Comparison of ENCODE assay signal across 9 cellular contexts in the genomic region with DNA sequence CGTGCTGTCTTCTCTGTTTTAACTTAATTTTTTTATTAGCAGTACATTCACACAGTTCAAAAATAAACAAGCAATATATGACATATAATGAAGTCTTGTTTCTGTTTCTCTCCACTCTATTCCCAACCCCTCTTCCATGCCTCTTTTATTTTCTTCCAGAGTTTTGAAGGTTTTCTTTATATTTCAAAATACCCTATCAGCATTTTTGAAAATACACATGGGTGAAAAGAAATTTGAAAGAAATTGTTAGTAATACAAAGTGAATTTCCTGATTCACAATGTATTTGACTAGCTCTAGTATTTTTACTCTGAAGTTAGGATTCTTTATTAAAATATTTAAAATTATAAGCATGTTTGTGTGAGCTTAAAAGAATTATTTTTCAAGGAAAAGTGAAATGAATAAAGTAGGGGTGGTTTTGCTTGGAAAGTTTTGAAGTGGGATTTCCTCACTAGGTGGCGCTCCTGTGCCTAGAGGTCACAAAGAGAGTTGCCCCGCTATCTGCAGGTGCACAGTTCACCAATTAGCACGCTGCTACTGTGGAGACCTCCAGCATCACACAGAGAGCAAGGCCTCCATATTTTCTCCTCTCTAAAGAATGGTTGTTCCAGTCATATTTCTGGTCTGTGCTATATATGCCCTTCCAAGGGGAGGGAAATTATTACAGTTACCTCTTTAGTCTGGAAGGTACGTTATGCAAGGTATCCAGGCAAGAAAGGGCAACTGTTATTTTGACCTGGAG. TPM values are rescaled to one million over a fixed set of nuclear protein-coding genes. Genes with fewer than 3 reads are reported as not detected.
A peak's percentile ranks its signal among the peaks of the same experiment; 100 is the strongest.
DNase-seq lines count a peak whose midpoint lies in the region; ATAC-seq and TF ChIP-seq lines count a peak whose summit lies in the region.
"Had no signal": no experiment of that assay in that cellular context is flagged by ENCODE, and none has a peak within 500 bp of the region (broad histone marks: within the 10 kb centered on the region; RNA-seq: fewer than 3 reads in every experiment).

No MANE protein-coding gene starts in this region.

- in situ Hi-C loops in transverse colon (cut with MboI; ENCODE audit: low pct_ligation_motif_present in 1 of 4, low pct_unique_long_range_greater_than_20kb in 1 of 4, low sequenced_read_pairs in 3 of 4): loop anchor here in 2 of 4 donors (25.0 kb wide), 3 partner anchors 463 to 738 kb away; no protein-coding TSS in a partner anchor

- H3K9me3 Mint-ChIP-seq in activated B cell treated with CpG ODN at 0.5 μM for 24 hours: no peaks in the 10 kb centered on the region
- peaks cover 0 to 1% (median 0%) of the 10 kb centered on the region in 11 donors for H3K9me3 Mint-ChIP-seq in naive thymus-derived CD4-positive, alpha-beta T cell

- H3K27me3 ChIP-seq in HCT116 (ENCODE audit: insufficient read depth, low read length) (peaks cover 21% of the 10 kb centered on the region; the same call in 1 of the 2 replicates), transverse colon (peaks cover 17% of the 10 kb centered on the region)
- no peaks in the 10 kb centered on the region for H3K27me3 ChIP-seq in naive thymus-derived CD4-positive, alpha-beta T cell (ENCODE audit: control insufficient read depth in 2 of 2, insufficient read depth in 2 of 2, low read length in 2 of 2)

- H3K36me3 Mint-ChIP-seq in activated B cell treated with CpG ODN at 0.5 μM for 24 hours (ENCODE audit: low read depth): no peaks in the 10 kb centered on the region
- H3K36me3 Mint-ChIP-seq in naive thymus-derived CD4-positive, alpha-beta T cell: peaks cover 0 to 2% (median 0%) of the 10 kb centered on the region in 5 donors

- no peak for TF ChIP-seq EP300 in transverse colon (IDR thresholded peaks at IDR 0.05; ENCODE audit: low read depth)

- no peak overlapping the region for H3K4me3 ChIP-seq in HCT116 (replicated peaks in 1 of 2; ENCODE audit: low read depth in 1 of 2, low read length in 2 of 2)
- no peak overlapping the region for H3K4me3 ChIP-seq in naive thymus-derived CD4-positive, alpha-beta T cell (ENCODE audit: low read length)
- H3K4me3 ChIP-seq in transverse colon: no peak overlapping the region

- peak; percentile 63 for TF ChIP-seq RAD21 in HCT116 (IDR thresholded peaks at IDR 0.05; ENCODE audit: low read depth)

- ATAC-seq in HCT116 (peak; percentile 92), activated B cell treated with CpG ODN at 0.5 μM for 24 hours (ENCODE audit: low read depth) (no peak)
- peak; percentile 55 for ATAC-seq in naive thymus-derived CD4-positive, alpha-beta T cell
- ATAC-seq: left colon had no signal

- no peaks in the 10 kb centered on the region for H4K20me1 ChIP-seq in HCT116 (ENCODE audit: insufficient read depth)

- no peaks in the 10 kb centered on the region for H3K79me2 ChIP-seq in HCT116 (ENCODE audit: insufficient read depth, low read length)

- H3K27ac ChIP-seq in HCT116 (ENCODE audit: low read depth, low read length): no peak overlapping the region
- H3K27ac ChIP-seq in naive thymus-derived CD4-positive, alpha-beta T cell (ENCODE audit: low read depth, low read length): no peak overlapping the region
- H3K27ac ChIP-seq in transverse colon: no peak overlapping the region

- WGBS in transverse colon (ENCODE audit: low coverage in 1 of 2), 2 donors: 20 to 36% methylated on average over 2 to 5 of the region's 5 CpGs

- no peak overlapping the region for H3K4me2 ChIP-seq in HCT116 (ENCODE audit: low read length)

- CTCF ChIA-PET in HCT116 (lab: Charles Lee): interaction anchor here (0.6 to 1.7 kb wide), 8 partner anchors 9 to 730 kb away, joined by 3 to 8 read pairs (median 5); no protein-coding TSS in a partner anchor
- CTCF ChIA-PET in activated B cell treated with CpG ODN at 0.5 μM for 24 hours (lab: Charles Lee): interaction anchor here (0.6 to 1.1 kb wide), 3 partner anchors 9 to 730 kb away, joined by 3 to 4 read pairs (median 4); no protein-coding TSS in a partner anchor
- CTCF ChIA-PET in naive thymus-derived CD4-positive, alpha-beta T cell (lab: Charles Lee): interaction anchor here (0.6 to 2.3 kb wide), 6 partner anchors 9 to 806 kb away, joined by 3 to 12 read pairs (median 3); no protein-coding TSS in a partner anchor

- DNase-seq in NCI-H2196 (lab: John Stamatoyannopoulos, UW; ENCODE audit: unreplicated experiment) (peak; percentile 33), NCI-H2196 treated with DMSO at 0.1 percent for 48 hours (lab: John Stamatoyannopoulos, UW; ENCODE audit: unreplicated experiment) (no peak), HCT116 (ENCODE audit: low read depth, low spot score) (peak; percentile 54), NCI-H1436 (lab: John Stamatoyannopoulos, UW) (peak; percentile 73), activated B cell treated with CpG ODN at 0.5 μM for 24 hours (no peak), transverse colon (peak; percentile 46)
- peak; percentile 30 for DNase-seq in effector CD4-positive, alpha-beta T cell
- DNase-seq in naive thymus-derived CD4-positive, alpha-beta T cell: peak in 7 of 9 donors; percentile 12 to 49 (median 34)

- no peak overlapping the region for H3K9ac ChIP-seq in HCT116 (ENCODE audit: low read length)

- H3K4me1 ChIP-seq in HCT116 (ENCODE audit: control insufficient read depth in 1 of 2, insufficient read depth in 2 of 2, low read length in 2 of 2) (no peaks in the 10 kb centered on the region), transverse colon (no peaks in the 10 kb centered on the region)
- H3K4me1 ChIP-seq in naive thymus-derived CD4-positive, alpha-beta T cell (ENCODE audit: control insufficient read depth in 2 of 2, insufficient read depth in 2 of 2, low read length in 2 of 2): no peaks in the 10 kb centered on the region

- peaks cover 16% of the 10 kb centered on the region for H3K27me3 Mint-ChIP-seq in activated B cell treated with CpG ODN at 0.5 μM for 24 hours
- H3K27me3 Mint-ChIP-seq in naive thymus-derived CD4-positive, alpha-beta T cell: peaks cover 12 to 31% (median 20%) of the 10 kb centered on the region in 5 donors

- no peaks in the 10 kb centered on the region for H3K36me3 ChIP-seq in HCT116 (ENCODE audit: control insufficient read depth in 1 of 2, insufficient read depth in 2 of 2, low read length in 2 of 2)
- no peaks in the 10 kb centered on the region for H3K36me3 ChIP-seq in naive thymus-derived CD4-positive, alpha-beta T cell (ENCODE audit: control insufficient read depth in 2 of 3, insufficient read depth in 3 of 3, low read length in 3 of 3)
- no peaks in the 10 kb centered on the region for H3K36me3 ChIP-seq in transverse colon

- H3K9me3 ChIP-seq in HCT116 (ENCODE audit: control insufficient read depth in 1 of 2, insufficient read depth in 1 of 2, low read depth in 1 of 2, low read length in 2 of 2) (no peaks in the 10 kb centered on the region), transverse colon (no peaks in the 10 kb centered on the region)
- no peaks in the 10 kb centered on the region for H3K9me3 ChIP-seq in naive thymus-derived CD4-positive, alpha-beta T cell (ENCODE audit: control insufficient read depth in 2 of 3, low read length in 3 of 3)

- BruUV-seq in HCT116 (replicated peaks; lab: Mats Ljungman, UMichigan): no TSS peak

- POLR2A ChIA-PET in HCT116 (lab: Charles Lee) (no interaction called here), activated B cell treated with CpG ODN at 0.5 μM for 24 hours (lab: Charles Lee) (no interaction called here)
- POLR2A ChIA-PET in naive thymus-derived CD4-positive, alpha-beta T cell (lab: Charles Lee): no interaction called here

- H3K4me1 Mint-ChIP-seq in activated B cell treated with CpG ODN at 0.5 μM for 24 hours: no peaks in the 10 kb centered on the region
- H3K4me1 Mint-ChIP-seq in naive thymus-derived CD4-positive, alpha-beta T cell: no peaks in the 10 kb centered on the region

- RAD21 ChIA-PET in HCT116 (lab: Charles Lee; ENCODE audit: low non-redundant PET in 1 of 2, low total read pairs in 2 of 2, uncharacterized antibody in 2 of 2, unreplicated experiment in 2 of 2): no interaction called here

- no peak overlapping the region for H3K4me3 Mint-ChIP-seq in activated B cell treated with CpG ODN at 0.5 μM for 24 hours
- no peak overlapping the region for H3K4me3 Mint-ChIP-seq in naive thymus-derived CD4-positive, alpha-beta T cell

- no peak for TF ChIP-seq POLR2A in HCT116 (IDR thresholded peaks at IDR 0.05; ENCODE audit: borderline replicate concordance, extremely low read depth, insufficient read depth, insufficient read length)
- TF ChIP-seq POLR2A in transverse colon (IDR thresholded peaks at IDR 0.05): no peak

- intact Hi-C loops in HCT116 (cut with micrococcal nuclease): loop anchor here (1.0 to 5.0 kb wide), 3 partner anchors 482 to 804 kb away; no protein-coding TSS in a partner anchor
- intact Hi-C loops in activated B cell treated with CpG ODN at 0.5 μM for 24 hours (cut with micrococcal nuclease): loop anchor here (1.0 to 10.0 kb wide), 3 partner anchors 513 to 990 kb away; no protein-coding TSS in a partner anchor
- intact Hi-C loops in naive thymus-derived CD4-positive, alpha-beta T cell (cut with micrococcal nuclease): loop anchor here (1.0 to 5.0 kb wide), 7 partner anchors 482 to 1158 kb away; no protein-coding TSS in a partner anchor
- intact Hi-C loops in transverse colon (cut with DNase I; ENCODE audit: low total_unique reads): no loop called here

- no peak overlapping the region for H2AFZ ChIP-seq in HCT116 (ENCODE audit: low read depth, low read length, poor library complexity, severe bottlenecking)

- TF ChIP-seq CTCF in HCT116 (IDR thresholded peaks at IDR 0.05 in 2 of 3, conservative IDR thresholded peaks at IDR 0.05 in 1 of 3; ENCODE audit: borderline replicate concordance in 1 of 3, insufficient read depth in 1 of 3, low read depth in 2 of 3, low read length in 2 of 3): peak; percentile 36 to 80 (median 72); a peak in 5 of 6 replicates
- TF ChIP-seq CTCF in activated B cell treated with CpG ODN at 0.5 μM for 24 hours (IDR thresholded peaks at IDR 0.05): peak; percentile 38
- TF ChIP-seq CTCF in transverse colon (IDR thresholded peaks at IDR 0.05): peak; percentile 35 to 62 (median 56)

- H3K27ac Mint-ChIP-seq in activated B cell treated with CpG ODN at 0.5 μM for 24 hours: no peak overlapping the region
- no peak overlapping the region for H3K27ac Mint-ChIP-seq in naive thymus-derived CD4-positive, alpha-beta T cell

- no peaks in the 10 kb centered on the region for H3K9me2 ChIP-seq in HCT116 (ENCODE audit: insufficient read depth)

TF ChIP-seq in HCT116, 20 proteins besides CTCF, POLR2A, EP300 and RAD21:
- TF ChIP-seq, protein P1, sequence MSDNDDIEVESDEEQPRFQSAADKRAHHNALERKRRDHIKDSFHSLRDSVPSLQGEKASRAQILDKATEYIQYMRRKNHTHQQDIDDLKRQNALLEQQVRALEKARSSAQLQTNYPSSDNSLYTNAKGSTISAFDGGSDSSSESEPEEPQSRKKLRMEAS (IDR thresholded peaks at IDR 0.05): no peak
- no peak for TF ChIP-seq ZNF274 (IDR thresholded peaks at IDR 0.05; ENCODE audit: low read depth, low read length)

RNA-seq across cellular contexts. Expression of gene SOX21, which starts 37.6 kb away (rescaled TPM):
- total RNA-seq in HCT116 (2021; ENCODE audit: unreplicated experiment): not detected
- polyA plus RNA-seq in HCT116 (2012): not detected in 2 replicates
- total RNA-seq in activated B cell treated with CpG ODN at 0.5 μM for 24 hours: not detected in 2 replicates
- total RNA-seq in naive thymus-derived CD4-positive, alpha-beta T cell: not detected
- polyA plus RNA-seq in naive thymus-derived CD4-positive, alpha-beta T cell: not detected
- total RNA-seq in transverse colon: not detected
- total RNA-seq: left colon had no signal

Comparison
In these comparisons a context has a peak if more than half of its experiments do, and no peak if none do; other contexts are left out.
1. DNase-seq: peak in NCI-H2196 (single experiment), HCT116 (single experiment), NCI-H1436 (single experiment), effector CD4-positive, alpha-beta T cell (single experiment), naive thymus-derived CD4-positive, alpha-beta T cell (7 of 9) and transverse colon (single experiment); none in NCI-H2196 treated with DMSO at 0.1 percent for 48 hours (single experiment) and activated B cell treated with CpG ODN at 0.5 μM for 24 hours (single experiment).
2. Peak in every context shown above with its lines, with median percentiles within 50 percentile points of each other: CTCF ChIP-seq.